ENCODE assay signal across 16 cellular contexts in genomic region chr17:65109990-65110680, GRCh38.
"Had no signal": no experiment of that assay in that cellular context is flagged by ENCODE, and none has a peak within 500 bp of the region (broad histone marks: within the 10 kb centered on the region; RNA-seq: fewer than 3 reads in every experiment).

No MANE protein-coding gene starts in this region.

- ATAC-seq: gastroesophageal sphincter; heart right ventricle; left lobe of liver; naive thymus-derived CD4-positive, alpha-beta T cell; stimulated activated naive B cell treated with anti-CD40 and anti-IgM and Interleukin-4, amounts not matched to agents 10 μg/mL and 1 μg/mL and 100 μg/mL, for 72 hours; T-cell had no signal

- DNase-seq: activated CD4-positive, alpha-beta T cell treated with anti-CD3 and anti-CD28 coated beads, Interleukin-2, amount 50 U/mL, for 4 hours; activated CD4-positive, CD25-positive, alpha-beta regulatory T cell treated with anti-CD3 and anti-CD28 coated beads, Interleukin-2, amount 50 U/mL, for 72 hours; activated naive CD4-positive, alpha-beta T cell treated with anti-CD3 and anti-CD28 coated beads, Interleukin-2, amount 10 ng/mL, durations not matched to agents 7 days and 5 days; central memory CD4-positive, alpha-beta T cell; cortex of kidney; effector CD4-positive, alpha-beta T cell; heart right ventricle; naive thymus-derived CD4-positive, alpha-beta T cell; stimulated activated naive B cell treated with anti-CD40 and anti-IgM and Interleukin-4, amounts not matched to agents 10 μg/mL and 1 μg/mL and 100 μg/mL, for 72 hours; T-cell; T-helper 9 cell; tibial artery had no signal

- H3K27ac Mint-ChIP-seq: activated naive CD4-positive, alpha-beta T cell treated with anti-CD3 and anti-CD28 coated beads, Interleukin-2, amount 10 ng/mL, durations not matched to agents 7 days and 5 days; activated T-helper 2 cell treated with anti-CD3 and anti-CD28 coated beads, Interferon-gamma antibody, Interleukin-2, Interleukin-4, amounts not matched to agents 10 μg/mL and 5 μg/mL and 100 μg/mL, durations not matched to agents 14 hours and 24 hours and 36 hours; stimulated activated naive B cell treated with anti-CD40 and anti-IgM and Interleukin-4, amounts not matched to agents 10 μg/mL and 1 μg/mL and 100 μg/mL, for 72 hours; T-cell had no signal

- H3K9me3 Mint-ChIP-seq: activated naive CD4-positive, alpha-beta T cell treated with anti-CD3 and anti-CD28 coated beads, Interleukin-2, amount 10 ng/mL, durations not matched to agents 7 days and 5 days; activated T-helper 2 cell treated with anti-CD3 and anti-CD28 coated beads, Interferon-gamma antibody, Interleukin-2, Interleukin-4, amounts not matched to agents 10 μg/mL and 5 μg/mL and 100 μg/mL, durations not matched to agents 14 hours and 24 hours and 36 hours; stimulated activated naive B cell treated with anti-CD40 and anti-IgM and Interleukin-4, amounts not matched to agents 10 μg/mL and 1 μg/mL and 100 μg/mL, for 72 hours had no signal

- H3K27me3 Mint-ChIP-seq: stimulated activated naive B cell treated with anti-CD40 and anti-IgM and Interleukin-4, amounts not matched to agents 10 μg/mL and 1 μg/mL and 100 μg/mL, for 72 hours had no signal

- H3K4me1 Mint-ChIP-seq: activated naive CD4-positive, alpha-beta T cell treated with anti-CD3 and anti-CD28 coated beads, Interleukin-2, amount 10 ng/mL, durations not matched to agents 7 days and 5 days; naive thymus-derived CD4-positive, alpha-beta T cell; T-cell had no signal

- H3K4me3 ChIP-seq: gastroesophageal sphincter, heart right ventricle, tibial artery, vagina had no signal

- H3K4me3 Mint-ChIP-seq: activated naive CD4-positive, alpha-beta T cell treated with anti-CD3 and anti-CD28 coated beads, Interleukin-2, amount 10 ng/mL, durations not matched to agents 7 days and 5 days; naive thymus-derived CD4-positive, alpha-beta T cell; stimulated activated naive B cell treated with anti-CD40 and anti-IgM and Interleukin-4, amounts not matched to agents 10 μg/mL and 1 μg/mL and 100 μg/mL, for 72 hours; T-cell had no signal

- H3K36me3 Mint-ChIP-seq: activated naive CD4-positive, alpha-beta T cell treated with anti-CD3 and anti-CD28 coated beads, Interleukin-2, amount 10 ng/mL, durations not matched to agents 7 days and 5 days; T-cell had no signal
